Comparison of ENCODE assay signal across 11 cellular contexts in genomic region chr2:121999273-121999672, GRCh38.
A peak's percentile ranks its signal among the peaks of the same experiment; 100 is the strongest.
DNase-seq lines count a peak whose midpoint lies in the region; ATAC-seq and TF ChIP-seq lines count a peak whose summit lies in the region.
"Had no signal": no experiment of that assay in that cellular context is flagged by ENCODE, and none has a peak within 500 bp of the region (broad histone marks: within the 10 kb centered on the region; RNA-seq: fewer than 3 reads in every experiment).

No MANE protein-coding gene starts in this region.

- TF ChIP-seq POLR2A in stomach (IDR thresholded peaks at IDR 0.05) = no peak

- DNase-seq in left ventricle myocardium superior = no peak
- DNase-seq in Right ventricle myocardium inferior (ENCODE audit: missing footprints) = no peak
- peak; percentile 65 for DNase-seq in NCI-H748 (lab: John Stamatoyannopoulos, UW; ENCODE audit: unreplicated experiment)
- peak; percentile 23 to 88 for DNase-seq in dermis microvascular lymphatic vessel endothelial cell (ENCODE audit: low read depth in 2 of 2)
- DNase-seq in smooth muscle cell of the brain vasculature (ENCODE audit: low read depth, low spot score) = peak; percentile 37
- no peak for DNase-seq in activated effector memory CD4-positive, alpha-beta T cell treated with anti-CD3 and anti-CD28 coated beads, Interleukin-2, amount 50 U/mL, for 16 hours
- no peak for DNase-seq in stomach
- no peak for DNase-seq in amygdala (lab: John Stamatoyannopoulos, UW)
- DNase-seq: activated CD4-positive, CD25-positive, alpha-beta regulatory T cell treated with anti-CD3 and anti-CD28 coated beads, Interleukin-2, amount 50 U/mL, for 72 hours; MM.1S had no signal

- intact Hi-C loops in left ventricle myocardium superior (cut with micrococcal nuclease) = no loop called here
- intact Hi-C loops in Right ventricle myocardium inferior (cut with DNase I) = no loop called here
- intact Hi-C loops in stomach (cut with DNase I; ENCODE audit: low total_unique reads) = no loop called here

- H3K4me1 ChIP-seq in stomach = peaks cover 0 to 7% (median 0%) of the 10 kb centered on the region in 4 donors

- ATAC-seq in left ventricle myocardium superior (peak; percentile 34), Right ventricle myocardium inferior (no peak)
- ATAC-seq: left lobe of liver had no signal

- TF ChIP-seq EP300 in stomach (IDR thresholded peaks at IDR 0.05) = no peak

- no peak overlapping the region for H3K4me3 ChIP-seq in stomach

- H3K36me3 ChIP-seq in stomach = no peaks in the 10 kb centered on the region

- no peaks in the 10 kb centered on the region for H3K9me3 ChIP-seq in stomach

- H3K27ac ChIP-seq in stomach = no peak overlapping the region

- WGBS in stomach, 5 donors = 10 to 25% (median 21%) methylated on average over 6 of the region's 6 CpGs

- peaks cover 0 to 4% (median 0%) of the 10 kb centered on the region in 3 donors for H3K27me3 ChIP-seq in stomach

- TF ChIP-seq CTCF in stomach (IDR thresholded peaks at IDR 0.05) = no peak

Comparison
In these comparisons a context has a peak if more than half of its experiments do, and no peak if none do; other contexts are left out.
1. DNase-seq: peak in NCI-H748 (single experiment), dermis microvascular lymphatic vessel endothelial cell (2 of 2) and smooth muscle cell of the brain vasculature (single experiment); none in left ventricle myocardium superior (single experiment), Right ventricle myocardium inferior (single experiment), activated effector memory CD4-positive, alpha-beta T cell treated with anti-CD3 and anti-CD28 coated beads, Interleukin-2, amount 50 U/mL, for 16 hours (single experiment), stomach (single experiment) and amygdala (0 of 56).